27 cellular contexts compared by ENCODE assay signal in genomic region chr1:18635070-18635577, GRCh38. TPM values are rescaled to one million over a fixed set of nuclear protein-coding genes. Genes with fewer than 3 reads are reported as not detected.
DNase-seq lines count a peak whose midpoint lies in the region; ATAC-seq, FAIRE-seq and TF ChIP-seq lines count a peak whose summit lies in the region.
"Had no signal": no experiment of that assay in that cellular context is flagged by ENCODE, and none has a peak within 500 bp of the region (broad histone marks: within the 10 kb centered on the region; RNA-seq: fewer than 3 reads in every experiment).

No MANE protein-coding gene starts in this region.

- no peak for TF ChIP-seq CTCF in A673 (conservative IDR thresholded peaks at IDR 0.05; ENCODE audit: low read depth, low read length)
- TF ChIP-seq CTCF in H1 (IDR thresholded peaks at IDR 0.05; ENCODE audit: control extremely low read depth in 1 of 3, insufficient read depth in 1 of 3, low read depth in 1 of 3, low read length in 3 of 3) = no peak

- H3K4me1 ChIP-seq in A673 (ENCODE audit: insufficient read depth, low read length, poor library complexity, severe bottlenecking) = peaks cover 40% of the 10 kb centered on the region
- H3K4me1 ChIP-seq in H1 (replicated peaks in 1 of 4; ENCODE audit: control insufficient read depth in 3 of 4, insufficient read depth in 4 of 4, low read length in 3 of 4) = peaks cover 9 to 58% (median 20%) of the 10 kb centered on the region in 4 experiments
- peaks cover 0 to 10% of the 10 kb centered on the region in 2 donors for H3K4me1 ChIP-seq in neuronal stem cell (ENCODE audit: control insufficient read depth in 2 of 2, insufficient read depth in 1 of 2, low read depth in 1 of 2, low read length in 2 of 2)
- H3K4me1 ChIP-seq in GM23248 (ENCODE audit: insufficient read depth) = no peaks in the 10 kb centered on the region
- H3K4me1 ChIP-seq: HAP-1 had no signal

- POLR2A ChIA-PET in A673 (lab: Charles Lee; ENCODE audit: low non-redundant PET) = no interaction called here
- POLR2A ChIA-PET in H1 (lab: Charles Lee; ENCODE audit: partially characterized antibody) = interaction anchor here (9.2 kb wide), 1 partner anchor 8 kb away, joined by 56 read pairs; no protein-coding TSS in a partner anchor

- no TSS peak for BruUV-seq in A673 (replicated peaks; lab: Mats Ljungman, UMichigan)

- WGBS in H1 (ENCODE audit: extremely low coverage in 1 of 2, insufficient coverage in 1 of 2, insufficient read length in 1 of 2, insufficient replicate concordance in 2 of 2, low coverage in 1 of 2, low lambda C conversion rate in 2 of 2, missing lambda C conversion rate in 1 of 2), 2 experiments = 16% methylated on average over 5 of the region's 5 CpGs; no CpG with 5 or more reads in 1 of the 2 experiments
- WGBS in neuronal stem cell (ENCODE audit: extremely low coverage in 2 of 2, insufficient read length in 2 of 2, insufficient replicate concordance in 1 of 2), 2 donors = no CpG with 5 or more reads among the region's 5 CpGs
- 2% methylated on average over 5 of the region's 5 CpGs for WGBS in GM23248 (ENCODE audit: low coverage in 1 of 2, low lambda C conversion rate in 2 of 2, missing lambda C conversion rate in 2 of 2), 2 experiments

- H2AK5ac ChIP-seq in H1 (ENCODE audit: low read depth, low read length) (no peak overlapping the region; the same call in 1 of the 2 replicates), neuronal stem cell (ENCODE audit: low read depth, low read length) (peak overlapping the region; percentile 47)

- H4K8ac ChIP-seq in H1 (ENCODE audit: extremely low read depth, insufficient read depth, low read length) (no peak overlapping the region), neuronal stem cell (ENCODE audit: low read depth, low read length) (no peak overlapping the region)

- H3F3A ChIP-seq in GM23248 (ENCODE audit: insufficient read depth) = no peaks in the 10 kb centered on the region

- H3K27me3 ChIP-seq in A673 (replicated peaks; ENCODE audit: insufficient read depth, low read depth, low read length, poor library complexity) (peaks cover 43% of the 10 kb centered on the region), H1 (replicated peaks in 1 of 4; ENCODE audit: control insufficient read depth in 3 of 4, extremely low read depth in 1 of 4, insufficient read depth in 3 of 4, low read length in 3 of 4) (peaks cover 86 to 98% (median 95%) of the 10 kb centered on the region in 4 experiments), neuronal stem cell (ENCODE audit: control insufficient read depth in 3 of 3, insufficient read depth in 3 of 3, low read depth in 1 of 3, low read length in 3 of 3) (peaks cover 66 to 100% (median 97%) of the 10 kb centered on the region in 3 experiments), GM23248 (replicated peaks; ENCODE audit: insufficient read depth) (peaks cover 89% of the 10 kb centered on the region)

- H2BK20ac ChIP-seq in H1 (ENCODE audit: low read length) = peak overlapping the region; percentile 80; the same call in 1 of the 2 replicates

- H4K20me1 ChIP-seq in H1 (replicated peaks in 1 of 2; ENCODE audit: control insufficient read depth in 1 of 2, insufficient read depth in 2 of 2, low read length in 2 of 2) (peaks cover 25 to 30% of the 10 kb centered on the region in 2 experiments), GM23248 (ENCODE audit: insufficient read depth) (no peaks in the 10 kb centered on the region)

- no peak overlapping the region for H4K5ac ChIP-seq in H1 (ENCODE audit: insufficient read length, low read depth, low read length)

- DNase-seq in A673 (ENCODE audit: low spot score) (no peak), T-helper 17 cell (no peak), H1 (ENCODE audit: low read depth in 1 of 2, low spot score in 2 of 2) (no peak), neuronal stem cell (ENCODE audit: low spot score) (no peak), NCI-H526 treated with DMSO at 0.1 percent for 48 hours (lab: John Stamatoyannopoulos, UW) (no peak), GM23248 (no peak), T1000 (lab: John Stamatoyannopoulos, UW) (no peak), HTR-8/SVneo (ENCODE audit: insufficient read length, low spot score) (no peak)
- DNase-seq: 8988T; Calu3; Kasumi-1; NCI-H1092 treated with DMSO at 0.1 percent for 48 hours; NCI-H1436; NCI-H187; NCI-H2081 treated with DMSO at 0.1 percent for 48 hours; NCI-H2171 treated with DMSO at 0.1 percent for 48 hours; NCI-H345; NCI-H510A treated with DMSO at 0.1 percent for 48 hours; NCI-H748 treated with DMSO at 0.1 percent for 48 hours; NK-92 treated with Interleukin-12 subunit alpha and Interleukin-12 subunit beta, amount 100 ng/mL, for 24 hours; SK-N-SH had no signal

- H2BK12ac ChIP-seq in H1 (ENCODE audit: low read depth, low read length) (peak overlapping the region; percentile 84; the same call in 1 of the 2 replicates), neuronal stem cell (ENCODE audit: low read length) (no peak overlapping the region)

- H3K9me2 ChIP-seq in GM23248 (ENCODE audit: insufficient read depth) = no peaks in the 10 kb centered on the region
- H3K9me2 ChIP-seq: SK-N-SH had no signal

- H3K27ac ChIP-seq in A673 (ENCODE audit: low read depth, low read length, poor library complexity, severe bottlenecking) (no peak overlapping the region), H1 (ENCODE audit: low read depth, low read length) (no peak overlapping the region), neuronal stem cell (replicated peaks; ENCODE audit: low read length) (no peak overlapping the region), GM23248 (no peak overlapping the region)

- no peak overlapping the region for H3K14ac ChIP-seq in H1 (ENCODE audit: insufficient read length)
- no peak overlapping the region for H3K14ac ChIP-seq in neuronal stem cell (ENCODE audit: low read length)

- H3K79me1 ChIP-seq in H1 (ENCODE audit: low read depth, low read length) = no peaks in the 10 kb centered on the region
- H3K79me1 ChIP-seq in neuronal stem cell (ENCODE audit: low read depth, low read length) = peaks cover 2% of the 10 kb centered on the region

- no peak for ATAC-seq in T-helper 17 cell
- ATAC-seq: HepG2 had no signal

- H3K23ac ChIP-seq in H1 (ENCODE audit: insufficient read length) (no peak overlapping the region), neuronal stem cell (ENCODE audit: low read depth, low read length, poor library complexity) (peak overlapping the region; percentile 37)

- H3K36me3 Mint-ChIP-seq in T-helper 17 cell (ENCODE audit: low read depth) = peaks cover 25% of the 10 kb centered on the region

- no peak overlapping the region for H3K9ac ChIP-seq in H1 (replicated peaks in 1 of 4; ENCODE audit: extremely low read depth in 1 of 4, low read depth in 3 of 4, low read length in 3 of 4)
- H3K9ac ChIP-seq in neuronal stem cell (ENCODE audit: low read depth, low read length, poor library complexity) = no peak overlapping the region
- H3K9ac ChIP-seq in GM23248 = no peak overlapping the region
- H3K9ac ChIP-seq: SK-N-SH had no signal

- H3K9me3 ChIP-seq in A673 (ENCODE audit: low read depth, low read length, poor library complexity, severe bottlenecking) (no peaks in the 10 kb centered on the region), T-helper 17 cell (ENCODE audit: control insufficient read depth, low read length, poor library complexity, severe bottlenecking) (no peaks in the 10 kb centered on the region), H1 (ENCODE audit: insufficient read depth in 2 of 2, low read depth in 1 of 2, low read length in 1 of 2) (no peaks in the 10 kb centered on the region), neuronal stem cell (replicated peaks in 1 of 2; ENCODE audit: control insufficient read depth in 2 of 2, insufficient read depth in 1 of 2, low read depth in 1 of 2, low read length in 2 of 2) (no peaks in the 10 kb centered on the region), GM23248 (ENCODE audit: low read depth) (no peaks in the 10 kb centered on the region)
- H3K9me3 ChIP-seq: HAP-1, SK-N-SH had no signal

- H2BK5ac ChIP-seq in H1 (ENCODE audit: low read depth, low read length) = no peak overlapping the region
- H2BK5ac ChIP-seq in neuronal stem cell (ENCODE audit: low read length) = no peak overlapping the region

- peak overlapping the region; percentile 55 for H3K4me3 Mint-ChIP-seq in T-helper 17 cell

- H2AFZ ChIP-seq in H1 (ENCODE audit: low read length) (no peak overlapping the region), neuronal stem cell (ENCODE audit: low read length) (no peak overlapping the region), GM23248 (no peak overlapping the region)

- no peak for TF ChIP-seq EP300 in H1 (IDR thresholded peaks at IDR 0.05; ENCODE audit: borderline replicate concordance in 1 of 2, low read depth in 2 of 2, low read length in 2 of 2)

- intact Hi-C loops in A673 (cut with micrococcal nuclease; ENCODE audit: unreplicated experiment) = no loop called here

- peaks cover 92% of the 10 kb centered on the region for H3K27me3 Mint-ChIP-seq in T-helper 17 cell

- no peak overlapping the region for H3K56ac ChIP-seq in H1 (replicated peaks; ENCODE audit: insufficient read length, low read depth, low read length)

- H4K91ac ChIP-seq in H1 (replicated peaks; ENCODE audit: insufficient read length, low read length) (no peak overlapping the region), neuronal stem cell (ENCODE audit: low read depth, low read length, poor library complexity) (no peak overlapping the region)

- FAIRE-seq in H1 (lab: Jason Lieb, UNC) = no peak
- FAIRE-seq in HTR-8/SVneo (lab: Jason Lieb, UNC) = no peak
- FAIRE-seq: GM19239, HepG2 had no signal

- no peak overlapping the region; a peak in 1 of 4 replicates for H3K4me2 ChIP-seq in H1 (ENCODE audit: insufficient read depth in 1 of 2, low read depth in 2 of 2, low read length in 2 of 2)
- no peak overlapping the region for H3K4me2 ChIP-seq in neuronal stem cell (ENCODE audit: insufficient read depth, low read length, poor library complexity, severe bottlenecking)
- no peak overlapping the region for H3K4me2 ChIP-seq in GM23248 (ENCODE audit: unreplicated experiment)
- H3K4me2 ChIP-seq: SK-N-SH had no signal

- no peak for TF ChIP-seq POLR2A in H1 (IDR thresholded peaks at IDR 0.05; ENCODE audit: control extremely low read depth in 1 of 2, low read depth in 2 of 2, low read length in 2 of 2)

- H3K23me2 ChIP-seq in H1 (ENCODE audit: low read depth, low read length) = peaks cover 13% of the 10 kb centered on the region; the same call in 1 of the 2 replicates

- H3K27ac Mint-ChIP-seq in T-helper 17 cell = no peak overlapping the region

- H3K4me3 ChIP-seq in A673 (ENCODE audit: low read depth, low read length, poor library complexity, severe bottlenecking) (peak overlapping the region; percentile 56), H1 (ENCODE audit: extremely low read depth in 1 of 4, insufficient read depth in 2 of 4, low read depth in 3 of 4, low read length in 4 of 4) (no peak overlapping the region), neuronal stem cell (ENCODE audit: low read length in 2 of 2) (no peak overlapping the region), GM23248 (no peak overlapping the region)
- H3K4me3 ChIP-seq: HAP-1 had no signal

- H3K18ac ChIP-seq in H1 (ENCODE audit: extremely low read depth, low read length) (peak overlapping the region; percentile 32), neuronal stem cell (ENCODE audit: low read length) (peak overlapping the region; percentile 52)

- H2BK15ac ChIP-seq in H1 (ENCODE audit: low read length) (0 out of 2 replicates have a peak overlapping the region, but pooled peaks have one; percentile 92), neuronal stem cell (ENCODE audit: low read length) (no peak overlapping the region)

- H3K4me1 Mint-ChIP-seq in T-helper 17 cell = peaks cover 34% of the 10 kb centered on the region

- in situ Hi-C loops in GM23248 (cut with MboI) = no loop called here

- H3K36me3 ChIP-seq in A673 (ENCODE audit: insufficient read depth, low read length, poor library complexity, severe bottlenecking) (peaks cover 10% of the 10 kb centered on the region), H1 (ENCODE audit: control insufficient read depth in 2 of 4, insufficient read depth in 4 of 4, low read length in 3 of 4) (no peaks in the 10 kb centered on the region; a peak in 1 of 8 replicates), neuronal stem cell (replicated peaks in 1 of 2; ENCODE audit: control insufficient read depth in 2 of 2, insufficient read depth in 2 of 2, low read length in 2 of 2) (no peaks in the 10 kb centered on the region), GM23248 (ENCODE audit: low read depth) (no peaks in the 10 kb centered on the region)
- H3K36me3 ChIP-seq: HAP-1 had no signal

- CTCF ChIA-PET in A673 (lab: Charles Lee) = no interaction called here
- CTCF ChIA-PET in H1 (lab: Charles Lee; ENCODE audit: partially characterized antibody) = interaction anchor here (1.1 to 4.8 kb wide), 4 partner anchors 9 to 47 kb away, joined by 3 to 24 read pairs (median 11); no protein-coding TSS in a partner anchor

- H2BK120ac ChIP-seq in H1 (replicated peaks; ENCODE audit: low read depth, low read length) (no peak overlapping the region), neuronal stem cell (ENCODE audit: low read depth, low read length) (no peak overlapping the region)

- no peak for TF ChIP-seq RAD21 in H1 (IDR thresholded peaks at IDR 0.05 in 1 of 2, conservative IDR thresholded peaks at IDR 0.05 in 1 of 2; ENCODE audit: low read depth in 2 of 2, low read length in 2 of 2)

- H3K4ac ChIP-seq in H1 (replicated peaks; ENCODE audit: insufficient read length, low read depth, low read length) (no peak overlapping the region), neuronal stem cell (ENCODE audit: low read length) (no peak overlapping the region)

- H3K79me2 ChIP-seq in H1 (ENCODE audit: control insufficient read depth in 1 of 2, insufficient read depth in 2 of 2, low read length in 2 of 2) = no peaks in the 10 kb centered on the region
- no peaks in the 10 kb centered on the region for H3K79me2 ChIP-seq in GM23248 (ENCODE audit: insufficient read depth)

RNA-seq across cellular contexts. Expression of gene PAX7, which starts 4.5 kb away (rescaled TPM):
- total RNA-seq in A673 (2021) (29.8 and 36.5 TPM in 2 replicates), T-helper 17 cell (not detected)
- total RNA-seq in H1 (2021; fragmentation: NEBNext Ultra II Directional; extraction: Animal tissue kit (Norgen Biotek cat#: 25700)) = not detected in 2 replicates
- polyA plus RNA-seq in H1 (2011; rRNA removed) (0.02 TPM in 1 of 2 replicates, not detected in the other), GM23248 (2016; fragmentation: Nextera tagmentation; extraction: Ambion mirVana) (not detected in 2 replicates)
- polyA plus RNA-seq in H1 (2011; cell fraction: cytosol; rRNA removed) = 0.03 TPM
- 0.03 TPM for polyA plus RNA-seq in H1 (2011; cell fraction: nucleus; rRNA removed)
- polyA plus RNA-seq in H1 (2012, experiment 1 of 2) = 0.03 to 0.08 TPM in 2 of 4 replicates, not detected in the others
- polyA plus RNA-seq in H1 (2012, experiment 2 of 2) = 0.07 TPM
- 0.02 TPM for polyA plus RNA-seq in H1 (2013, experiment 1 of 2)
- polyA plus RNA-seq in H1 (2013, experiment 2 of 2) = 0.02 TPM
- polyA minus RNA-seq in H1 (2011; rRNA and poly(A)+ RNA removed) = 0.13 TPM in 1 of 2 replicates, not detected in the other
- polyA minus RNA-seq in H1 (2011; cell fraction: cytosol; rRNA and poly(A)+ RNA removed) = not detected
- 0.40 TPM for polyA minus RNA-seq in H1 (2011; cell fraction: nucleus; rRNA and poly(A)+ RNA removed)
- 0.03 TPM for polyA plus RNA-seq in neuronal stem cell (2013, experiment 1 of 2)
- polyA plus RNA-seq in neuronal stem cell (2013, experiment 2 of 2) = 0.06 TPM
- total RNA-seq in GM23248 (2014; rRNA removed; shearing (Covaris generic)) = not detected in 2 replicates
- total RNA-seq: Calu3, HepG2, M059J, PC-3 had no signal
- polyA plus RNA-seq: BJ, HepG2, SK-N-SH had no signal

Comparison
In these comparisons a context has a peak if more than half of its experiments do, and no peak if none do; other contexts are left out.
1. RNA of gene PAX7, which starts 4.5 kb away (total RNA-seq): 29.8 to 36.5 TPM in A673; not detected in H1, not detected in T-helper 17 cell and not detected in GM23248; every median in the first group is over 10 times any median in the second.